Comparison of ENCODE assay signal across 10 cellular contexts in the genomic region with DNA sequence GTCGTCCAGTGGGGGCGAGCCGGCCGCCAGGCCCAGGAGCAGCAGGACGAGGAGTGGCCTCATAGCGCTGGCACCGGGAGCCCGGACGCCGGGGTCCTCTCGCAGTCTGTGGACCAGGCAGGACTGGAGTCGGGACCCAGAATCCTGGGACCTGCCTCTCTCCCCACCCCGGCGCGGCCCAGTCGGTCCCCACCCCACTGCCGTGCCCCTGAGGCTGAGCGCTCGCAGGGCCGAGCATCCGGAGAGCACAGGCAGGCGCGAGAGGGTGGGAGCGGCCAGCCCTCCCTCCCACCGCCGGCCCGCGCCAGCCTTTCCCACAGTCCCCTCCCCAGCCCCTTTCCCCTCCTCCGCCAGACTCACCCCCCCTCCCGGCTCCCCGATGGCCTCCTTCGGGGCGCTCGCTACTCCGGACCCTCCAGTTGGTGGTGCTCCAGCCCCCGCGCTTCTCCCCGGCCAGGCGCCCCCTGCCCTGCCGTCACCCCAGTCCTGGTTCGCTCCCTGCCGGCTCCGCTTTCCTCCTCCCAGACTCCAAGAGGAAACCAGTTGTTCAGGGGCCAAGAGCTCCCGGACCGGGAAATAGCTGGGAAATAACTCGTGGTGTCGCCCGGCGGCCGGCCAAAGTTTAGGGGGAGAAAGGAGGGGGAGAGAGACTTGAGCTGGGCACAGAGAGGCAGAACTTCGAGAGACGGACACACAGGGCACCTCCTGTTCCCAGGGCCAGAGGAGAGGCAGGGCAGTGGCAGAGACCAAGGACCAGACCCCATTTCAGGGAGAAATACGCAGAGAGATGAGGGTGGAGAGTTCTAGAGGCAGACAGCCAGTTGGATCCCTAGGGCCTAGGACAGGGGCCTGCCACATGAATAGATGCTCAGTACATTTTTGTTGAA. TPM values are rescaled to one million over a fixed set of nuclear protein-coding genes. Genes with fewer than 3 reads are reported as not detected.
DNase-seq lines count a peak whose midpoint lies in the region; ATAC-seq, FAIRE-seq and TF ChIP-seq lines count a peak whose summit lies in the region.
"Had no signal": no experiment of that assay in that cellular context is flagged by ENCODE, and none has a peak within 500 bp of the region (broad histone marks: within the 10 kb centered on the region; RNA-seq: fewer than 3 reads in every experiment).

A gene with protein sequence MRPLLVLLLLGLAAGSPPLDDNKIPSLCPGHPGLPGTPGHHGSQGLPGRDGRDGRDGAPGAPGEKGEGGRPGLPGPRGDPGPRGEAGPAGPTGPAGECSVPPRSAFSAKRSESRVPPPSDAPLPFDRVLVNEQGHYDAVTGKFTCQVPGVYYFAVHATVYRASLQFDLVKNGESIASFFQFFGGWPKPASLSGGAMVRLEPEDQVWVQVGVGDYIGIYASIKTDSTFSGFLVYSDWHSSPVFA (minus strand): TSS at position 549 of the 887 bp plus-strand sequence. CDS start 486 bp downstream, at position 63.

- H3K4me3 ChIP-seq in A549 = peak within 1 kb of the TSS; percentile 33
- H3K4me3 ChIP-seq in fibroblast of pulmonary artery (replicated peaks; ENCODE audit: low read depth, low read length) = peak within 1 kb of the TSS; percentile 67

- CTCF ChIA-PET in A549 (lab: Yijun Ruan, JAX) = interaction anchor here (0.6 to 9.5 kb wide), 26 partner anchors 8 to 322 kb away, joined by 3 to 160 read pairs (median 4); a partner anchor contains a TSS

- ATAC-seq in A549 = peak in 1 of 2 experiments; percentile 23; a peak in 3 of 6 replicates
- no peak for ATAC-seq in naive B cell (ENCODE audit: low read depth in 2 of 2)
- ATAC-seq in GM18498 (IDR thresholded peaks at IDR 0.05; ENCODE audit: unreplicated experiment) = no peak
- no peak for ATAC-seq in stimulated activated naive CD8-positive, alpha-beta T cell treated with anti-CD3 and anti-CD28 coated beads, Interleukin-15, amount 100 ng/mL, for 72 hours

- peak within 1 kb of the TSS in 1 of 6 donors; percentile 2 for H3K27ac Mint-ChIP-seq in naive B cell
- no peak within 1 kb of the TSS for H3K27ac Mint-ChIP-seq in stimulated activated naive CD8-positive, alpha-beta T cell treated with anti-CD3 and anti-CD28 coated beads, Interleukin-15, amount 100 ng/mL, for 72 hours

- POLR2A ChIA-PET in A549 (lab: Yijun Ruan, JAX) = interaction anchor here (1.0 kb wide), 1 partner anchor 219 kb away, joined by 3 read pairs; a partner anchor contains a TSS

- peaks cover 19 to 53% (median 46%) of the 10 kb centered on the region in 3 donors for H3K4me1 Mint-ChIP-seq in naive B cell
- H3K4me1 Mint-ChIP-seq in stimulated activated naive CD8-positive, alpha-beta T cell treated with anti-CD3 and anti-CD28 coated beads, Interleukin-15, amount 100 ng/mL, for 72 hours = peaks cover 53% of the 10 kb centered on the region

- peaks cover 0 to 11% of the 10 kb centered on the region in 2 donors for H3K36me3 Mint-ChIP-seq in naive B cell

- 74% methylated on average over 13 of the region's 53 CpGs for WGBS in A549 (ENCODE audit: missing lambda C conversion rate)

- FAIRE-seq in A549 (lab: Jason Lieb, UNC) = no peak
- FAIRE-seq: G401.6, islet of Langerhans had no signal

- no peak for TF ChIP-seq RAD21 in A549 (conservative IDR thresholded peaks at IDR 0.05 in 1 of 2, IDR thresholded peaks at IDR 0.05 in 1 of 2)

- DNase-seq in A549 (ENCODE audit: low read depth in 1 of 2, low spot score in 1 of 2) (no peak), RPMI7951 (ENCODE audit: low read depth) (peak; percentile 53), fibroblast of pulmonary artery (ENCODE audit: low read depth) (peak; percentile 89), naive B cell (no peak), NCI-H1436 (lab: John Stamatoyannopoulos, UW) (no peak), NCI-H748 treated with DMSO at 0.1 percent for 48 hours (lab: John Stamatoyannopoulos, UW) (no peak)
- DNase-seq in stimulated activated naive CD8-positive, alpha-beta T cell treated with anti-CD3 and anti-CD28 coated beads, Interleukin-15, amount 100 ng/mL, for 72 hours = no peak

- no peaks in the 10 kb centered on the region for H3K9me3 Mint-ChIP-seq in naive B cell
- no peaks in the 10 kb centered on the region for H3K9me3 Mint-ChIP-seq in stimulated activated naive CD8-positive, alpha-beta T cell treated with anti-CD3 and anti-CD28 coated beads, Interleukin-15, amount 100 ng/mL, for 72 hours

- no peaks in the 10 kb centered on the region for H3K9me3 ChIP-seq in A549

- H3K27me3 Mint-ChIP-seq in naive B cell = peaks cover 26 to 56% (median 56%) of the 10 kb centered on the region in 3 donors
- peaks cover 67% of the 10 kb centered on the region for H3K27me3 Mint-ChIP-seq in stimulated activated naive CD8-positive, alpha-beta T cell treated with anti-CD3 and anti-CD28 coated beads, Interleukin-15, amount 100 ng/mL, for 72 hours

- peak within 1 kb of the TSS in 7 of 8 donors; percentile 0 to 87 (median 48) for H3K4me3 Mint-ChIP-seq in naive B cell
- H3K4me3 Mint-ChIP-seq in stimulated activated naive CD8-positive, alpha-beta T cell treated with anti-CD3 and anti-CD28 coated beads, Interleukin-15, amount 100 ng/mL, for 72 hours = peak within 1 kb of the TSS in 1 of 2 donors; percentile 27

- no peak for TF ChIP-seq POLR2A in A549 (IDR thresholded peaks at IDR 0.05; ENCODE audit: low read length)

- TF ChIP-seq EP300 in A549 (IDR thresholded peaks at IDR 0.05) = no peak

- peak within 1 kb of the TSS; percentile 48 to 90; a peak in 5 of 6 replicates for H3K27ac ChIP-seq in A549

- H3K4me1 ChIP-seq in A549 = peaks cover 14% of the 10 kb centered on the region

- TF ChIP-seq CTCF in A549 (IDR thresholded peaks at IDR 0.05) (no peak), fibroblast of pulmonary artery (IDR thresholded peaks at IDR 0.05; ENCODE audit: low read length, missing control alignments) (no peak)

- peak within 1 kb of the TSS; percentile 78 for H3K4me2 ChIP-seq in A549

TF ChIP-seq in A549, 52 proteins besides CTCF, POLR2A, EP300 and RAD21:
- no peak for TF ChIP-seq NFE2L2 (conservative IDR thresholded peaks at IDR 0.05; ENCODE audit: low read length)
- TF ChIP-seq, protein P1, sequence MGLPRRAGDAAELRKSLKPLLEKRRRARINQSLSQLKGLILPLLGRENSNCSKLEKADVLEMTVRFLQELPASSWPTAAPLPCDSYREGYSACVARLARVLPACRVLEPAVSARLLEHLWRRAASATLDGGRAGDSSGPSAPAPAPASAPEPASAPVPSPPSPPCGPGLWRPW (IDR thresholded peaks at IDR 0.05) = no peak
- TF ChIP-seq BHLHE40 (IDR thresholded peaks at IDR 0.05; ENCODE audit: low read depth, low read length) = no peak
- TF ChIP-seq SMC3 (IDR thresholded peaks at IDR 0.05) = no peak
- no peak for TF ChIP-seq ZFP36 (IDR thresholded peaks at IDR 0.05; ENCODE audit: borderline replicate concordance, partially characterized antibody)
- no peak for TF ChIP-seq RFX5 (IDR thresholded peaks at IDR 0.05)
- TF ChIP-seq, protein P2, sequence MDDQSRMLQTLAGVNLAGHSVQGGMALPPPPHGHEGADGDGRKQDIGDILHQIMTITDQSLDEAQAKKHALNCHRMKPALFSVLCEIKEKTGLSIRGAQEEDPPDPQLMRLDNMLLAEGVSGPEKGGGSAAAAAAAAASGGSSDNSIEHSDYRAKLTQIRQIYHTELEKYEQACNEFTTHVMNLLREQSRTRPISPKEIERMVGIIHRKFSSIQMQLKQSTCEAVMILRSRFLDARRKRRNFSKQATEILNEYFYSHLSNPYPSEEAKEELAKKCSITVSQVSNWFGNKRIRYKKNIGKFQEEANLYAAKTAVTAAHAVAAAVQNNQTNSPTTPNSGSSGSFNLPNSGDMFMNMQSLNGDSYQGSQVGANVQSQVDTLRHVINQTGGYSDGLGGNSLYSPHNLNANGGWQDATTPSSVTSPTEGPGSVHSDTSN (IDR thresholded peaks at IDR 0.05) = no peak
- no peak for TF ChIP-seq CHD4 (IDR thresholded peaks at IDR 0.05; ENCODE audit: borderline replicate concordance)
- no peak for TF ChIP-seq CHD2 (IDR thresholded peaks at IDR 0.05; ENCODE audit: low read length, partially characterized antibody)
- TF ChIP-seq HDAC2 (IDR thresholded peaks at IDR 0.05) = no peak
- TF ChIP-seq ESRRA (IDR thresholded peaks at IDR 0.05; ENCODE audit: borderline replicate concordance, low read length) = no peak
- TF ChIP-seq NR3C1 (IDR thresholded peaks at IDR 0.05) = no peak
- no peak for TF ChIP-seq FOXS1 (CRISPR knock-in tag; IDR thresholded peaks at IDR 0.05)
- TF ChIP-seq CBX8 (IDR thresholded peaks at IDR 0.05) = no peak
- no peak for TF ChIP-seq FOSB (CRISPR knock-in tag; IDR thresholded peaks at IDR 0.05)
- TF ChIP-seq ZC3H11A (IDR thresholded peaks at IDR 0.05) = no peak

RNA-seq across cellular contexts. Expression of the gene that starts here (rescaled TPM):
- not detected in 2 replicates for polyA plus RNA-seq in A549 (2011; rRNA removed)
- 0.03 TPM in 1 of 2 replicates, not detected in the other for polyA plus RNA-seq in A549 (2012; cell fraction: cytosol; rRNA removed)
- not detected in 2 replicates for polyA plus RNA-seq in A549 (2012; cell fraction: nucleus; rRNA removed)
- polyA plus RNA-seq in A549 (2017; fragmentation: RNase III; extraction: RNeasy Plus Mini Kit Qiagen cat#74134 plus additional on column Dnase treatment) = not detected in 3 replicates
- polyA minus RNA-seq in A549 (2011; rRNA and poly(A)+ RNA removed) = not detected in 2 replicates
- 2.3 and 4.4 TPM in 2 replicates for total RNA-seq in RPMI7951 (2014; rRNA removed; shearing (Covaris generic))
- polyA plus RNA-seq in naive B cell (ENCODE audit: low read depth in 6 of 6) = not detected

Comparison
In these comparisons a context has a peak if more than half of its experiments do, and no peak if none do; other contexts are left out.
1. DNase-seq: peak in RPMI7951 (single experiment) and fibroblast of pulmonary artery (single experiment); none in A549 (0 of 2), naive B cell (single experiment), NCI-H1436 (single experiment), NCI-H748 treated with DMSO at 0.1 percent for 48 hours (single experiment) and stimulated activated naive CD8-positive, alpha-beta T cell treated with anti-CD3 and anti-CD28 coated beads, Interleukin-15, amount 100 ng/mL, for 72 hours (0 of 2).